Comparison of ENCODE assay signal across 26 cellular contexts in the genomic region with DNA sequence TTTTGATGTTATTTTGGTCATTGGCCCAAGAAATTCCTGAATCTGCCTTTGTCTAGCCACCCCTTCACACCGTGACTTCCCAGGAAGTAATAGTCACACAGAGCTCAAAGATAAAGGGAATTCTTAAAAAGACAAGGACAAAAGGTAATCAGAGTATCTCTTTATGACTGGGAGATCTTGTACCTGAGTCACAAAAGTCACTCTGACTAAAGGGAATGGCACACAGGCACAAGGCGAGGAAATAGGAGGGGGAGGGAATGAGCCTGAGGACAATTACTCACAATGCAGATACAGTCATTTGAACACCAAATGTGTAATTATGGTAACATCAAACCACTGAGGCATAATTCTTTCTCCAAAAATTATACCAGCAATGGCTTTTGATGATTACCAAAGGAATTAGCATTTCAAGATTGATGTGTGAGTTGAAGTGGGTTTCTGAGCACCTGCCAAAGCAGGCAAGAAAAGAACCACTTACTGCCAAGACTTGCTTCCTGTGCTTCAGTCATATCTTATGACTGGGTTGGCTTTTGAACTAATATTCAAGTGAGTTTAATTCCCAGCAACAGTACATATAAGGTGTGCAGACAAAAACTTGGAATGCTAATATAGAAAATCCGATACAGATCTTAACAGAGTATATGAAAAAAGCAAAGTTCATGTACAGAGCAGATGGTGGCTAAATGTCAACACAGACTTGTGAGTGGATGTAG.
DNase-seq lines count a peak whose midpoint lies in the region; ATAC-seq and TF ChIP-seq lines count a peak whose summit lies in the region.
"Had no signal": no experiment of that assay in that cellular context is flagged by ENCODE, and none has a peak within 500 bp of the region (broad histone marks: within the 10 kb centered on the region; RNA-seq: fewer than 3 reads in every experiment).

No MANE protein-coding gene starts in this region.

- no peaks in the 10 kb centered on the region for H3K27me3 Mint-ChIP-seq in activated T-cell treated with anti-CD3 and anti-CD28 coated beads, Interleukin-2, amount 50 U/mL, for 24 hours
- no peaks in the 10 kb centered on the region for H3K27me3 Mint-ChIP-seq in T-cell
- H3K27me3 Mint-ChIP-seq: activated CD4-positive, alpha-beta T cell treated with anti-CD3 and anti-CD28 coated beads for 36 hours; CD4-positive, alpha-beta memory T cell; stimulated activated memory B cell treated with anti-CD40 and anti-IgM and Interleukin-4, amounts not matched to agents 10 μg/mL and 1 μg/mL and 100 μg/mL, for 72 hours had no signal

- no peaks in the 10 kb centered on the region for H3K4me1 ChIP-seq in upper lobe of right lung
- H3K4me1 ChIP-seq: heart right ventricle, psoas muscle, SJCRH30, suprapubic skin, vagina had no signal

- no peaks in the 10 kb centered on the region for H3K27me3 ChIP-seq in upper lobe of right lung
- H3K27me3 ChIP-seq: heart right ventricle, SJCRH30, suprapubic skin, vagina had no signal

- ATAC-seq in upper lobe of right lung (peak; percentile 62), T-cell (replicated peaks in 1 of 4) (no peak)
- ATAC-seq: activated CD4-positive, alpha-beta T cell treated with anti-CD3 and anti-CD28 coated beads for 36 hours; activated T-cell treated with anti-CD3 and anti-CD28 coated beads, Interleukin-2, amount 50 U/mL, for 4 hours; heart right ventricle; psoas muscle; stimulated activated memory B cell treated with anti-CD40 and anti-IgM and Interleukin-4, amounts not matched to agents 10 μg/mL and 1 μg/mL and 100 μg/mL, for 72 hours had no signal

- no peak overlapping the region for H3K27ac Mint-ChIP-seq in activated T-cell treated with anti-CD3 and anti-CD28 coated beads, Interleukin-2, amount 50 U/mL, for 24 hours
- H3K27ac Mint-ChIP-seq in T-cell: no peak overlapping the region
- H3K27ac Mint-ChIP-seq: activated CD4-positive, alpha-beta T cell treated with anti-CD3 and anti-CD28 coated beads for 36 hours; activated naive CD4-positive, alpha-beta T cell treated with anti-CD3 and anti-CD28 coated beads for 36 hours; CD4-positive, alpha-beta memory T cell; stimulated activated memory B cell treated with anti-CD40 and anti-IgM and Interleukin-4, amounts not matched to agents 10 μg/mL and 1 μg/mL and 100 μg/mL, for 72 hours had no signal

- no peak overlapping the region for H3K4me3 ChIP-seq in upper lobe of right lung
- H3K4me3 ChIP-seq: heart right ventricle, psoas muscle, SJCRH30, suprapubic skin, vagina had no signal

- DNase-seq in HT1080 (ENCODE audit: low read depth) (peak; percentile 84), RWPE1 (ENCODE audit: low spot score) (peak; percentile 67), glomerular visceral epithelial cell (ENCODE audit: extremely low spot score) (peak; percentile 6), upper lobe of right lung (no peak), T-cell (no peak), DMS79 (lab: John Stamatoyannopoulos, UW) (no peak)
- no peak for DNase-seq in activated T-cell treated with anti-CD3 and anti-CD28 coated beads, Interleukin-2, amount 50 U/mL, for 24 hours
- DNase-seq: activated CD4-positive, alpha-beta T cell treated with anti-CD3 and anti-CD28 coated beads for 36 hours; activated CD8-positive, alpha-beta memory T cell treated with anti-CD3 and anti-CD28 coated beads for 24 hours; activated naive CD4-positive, alpha-beta T cell treated with anti-CD3 and anti-CD28 coated beads for 36 hours; activated T-cell treated with anti-CD3 and anti-CD28 coated beads, Interleukin-2, amount 50 U/mL, for 4 hours; amygdala; CD4-positive, alpha-beta memory T cell; dermis blood vessel endothelial cell; DMS153; GF-D8; HCEC 1CT; heart right ventricle; IMR-90; NCI-H1436 treated with DMSO at 0.1 percent for 48 hours; psoas muscle; SJCRH30; stimulated activated CD4-positive, alpha-beta T cell treated with anti-CD3 and anti-CD28 coated beads, Interleukin-2, amount 100 ng/mL, for 24 hours had no signal

- H3K27ac ChIP-seq in RWPE1 (no peak overlapping the region), upper lobe of right lung (no peak overlapping the region)
- H3K27ac ChIP-seq: heart right ventricle, psoas muscle, SJCRH30, suprapubic skin, vagina had no signal

- H3K36me3 ChIP-seq in upper lobe of right lung: no peaks in the 10 kb centered on the region
- H3K36me3 ChIP-seq: heart right ventricle, SJCRH30, suprapubic skin, vagina had no signal

- TF ChIP-seq CTCF in RWPE1 (conservative IDR thresholded peaks at IDR 0.05; ENCODE audit: low read depth) (no peak), upper lobe of right lung (IDR thresholded peaks at IDR 0.05) (no peak)

- intact Hi-C loops in upper lobe of right lung (cut with DNase I): no loop called here

- CTCF ChIA-PET in RWPE1 (lab: Yijun Ruan, JAX): interaction anchor here (0.7 kb wide), 1 partner anchor 334 kb away, joined by 3 read pairs; no protein-coding TSS in a partner anchor
- CTCF ChIA-PET in T-cell (lab: Charles Lee): no interaction called here

- H3K36me3 Mint-ChIP-seq in activated T-cell treated with anti-CD3 and anti-CD28 coated beads, Interleukin-2, amount 50 U/mL, for 24 hours (ENCODE audit: low read depth): no peaks in the 10 kb centered on the region
- no peaks in the 10 kb centered on the region for H3K36me3 Mint-ChIP-seq in T-cell
- H3K36me3 Mint-ChIP-seq: stimulated activated memory B cell treated with anti-CD40 and anti-IgM and Interleukin-4, amounts not matched to agents 10 μg/mL and 1 μg/mL and 100 μg/mL, for 72 hours had no signal

- no peak overlapping the region for H3K4me3 Mint-ChIP-seq in activated T-cell treated with anti-CD3 and anti-CD28 coated beads, Interleukin-2, amount 50 U/mL, for 24 hours
- H3K4me3 Mint-ChIP-seq in T-cell: no peak overlapping the region
- H3K4me3 Mint-ChIP-seq: activated CD4-positive, alpha-beta T cell treated with anti-CD3 and anti-CD28 coated beads for 36 hours; activated naive CD4-positive, alpha-beta T cell treated with anti-CD3 and anti-CD28 coated beads for 36 hours; activated T-cell treated with anti-CD3 and anti-CD28 coated beads, Interleukin-2, amount 50 U/mL, for 4 hours; CD4-positive, alpha-beta memory T cell; stimulated activated memory B cell treated with anti-CD40 and anti-IgM and Interleukin-4, amounts not matched to agents 10 μg/mL and 1 μg/mL and 100 μg/mL, for 72 hours had no signal

- H3K9me3 ChIP-seq in upper lobe of right lung: peaks cover 7% of the 10 kb centered on the region
- H3K9me3 ChIP-seq: SJCRH30, vagina had no signal

- peaks cover 40% of the 10 kb centered on the region for H3K9me3 Mint-ChIP-seq in activated T-cell treated with anti-CD3 and anti-CD28 coated beads, Interleukin-2, amount 50 U/mL, for 24 hours
- H3K9me3 Mint-ChIP-seq in T-cell: peaks cover 30 to 40% (median 38%) of the 10 kb centered on the region in 3 donors

- no peaks in the 10 kb centered on the region for H3K4me1 Mint-ChIP-seq in activated T-cell treated with anti-CD3 and anti-CD28 coated beads, Interleukin-2, amount 50 U/mL, for 24 hours (ENCODE audit: low read depth)
- no peaks in the 10 kb centered on the region for H3K4me1 Mint-ChIP-seq in T-cell
- H3K4me1 Mint-ChIP-seq: activated CD4-positive, alpha-beta T cell treated with anti-CD3 and anti-CD28 coated beads for 36 hours; CD4-positive, alpha-beta memory T cell; stimulated activated memory B cell treated with anti-CD40 and anti-IgM and Interleukin-4, amounts not matched to agents 10 μg/mL and 1 μg/mL and 100 μg/mL, for 72 hours had no signal

- POLR2A ChIA-PET in RWPE1 (lab: Yijun Ruan, JAX; ENCODE audit: low non-redundant PET) (no interaction called here), T-cell (lab: Charles Lee) (no interaction called here)

Comparison
In these comparisons a context has a peak if more than half of its experiments do, and no peak if none do; other contexts are left out.
1. DNase-seq: peak in HT1080 (single experiment), RWPE1 (single experiment) and glomerular visceral epithelial cell (single experiment); none in upper lobe of right lung (single experiment), activated T-cell treated with anti-CD3 and anti-CD28 coated beads, Interleukin-2, amount 50 U/mL, for 24 hours (single experiment), T-cell (0 of 34) and DMS79 (single experiment).